In genomic region chr14:71324767-71325272, GRCh38 we compare ENCODE assay signal across 8 cellular contexts. TPM values are rescaled to one million over a fixed set of nuclear protein-coding genes. Genes with fewer than 3 reads are reported as not detected.
DNase-seq lines count a peak whose midpoint lies in the region; ATAC-seq and TF ChIP-seq lines count a peak whose summit lies in the region.

No MANE protein-coding gene starts in this region.

- CTCF ChIA-PET in CD8-positive, alpha-beta memory T cell (lab: Charles Lee): interaction anchor here (1.0 kb wide), 1 partner anchor 9 kb away, joined by 3 read pairs; no protein-coding TSS in a partner anchor

- POLR2A ChIA-PET in CD8-positive, alpha-beta memory T cell (lab: Charles Lee): interaction anchor here (0.7 kb wide), 1 partner anchor 39 kb away, joined by 3 read pairs; no protein-coding TSS in a partner anchor

- peaks cover 0 to 4% of the 10 kb centered on the region in 2 donors for H3K27me3 Mint-ChIP-seq in CD8-positive, alpha-beta memory T cell
- no peaks in the 10 kb centered on the region for H3K27me3 Mint-ChIP-seq in activated T-helper 1 cell treated with anti-CD3 and anti-CD28 coated beads, Interleukin-12 subunit alpha, Interleukin-12 subunit beta, Interleukin-2, Interleukin-4 antibody, amounts not matched to agents 30 ng/mL and 10 ng/mL and 1 ng/mL, durations not matched to agents 14 hours and 24 hours and 36 hours (ENCODE audit: insufficient read depth)

- H3K36me3 ChIP-seq in CD8-positive, alpha-beta memory T cell (ENCODE audit: insufficient read depth, low read length): no peaks in the 10 kb centered on the region
- H3K36me3 ChIP-seq in HUES48 (ENCODE audit: control insufficient read depth, insufficient read depth, low read length) (no peaks in the 10 kb centered on the region), liver (ENCODE audit: control insufficient read depth in 4 of 4, insufficient read depth in 3 of 4, low read depth in 1 of 4, low read length in 3 of 4) (no peaks in the 10 kb centered on the region), heart left ventricle (no peaks in the 10 kb centered on the region), prostate gland (no peaks in the 10 kb centered on the region)

- TF ChIP-seq POLR2A in heart left ventricle (IDR thresholded peaks at IDR 0.05): no peak
- TF ChIP-seq POLR2A in prostate gland (IDR thresholded peaks at IDR 0.05): no peak

- no peaks in the 10 kb centered on the region for H3K9me3 ChIP-seq in CD8-positive, alpha-beta memory T cell (ENCODE audit: low read length)
- H3K9me3 ChIP-seq in HUES48 (ENCODE audit: control insufficient read depth, insufficient read depth, low read length): 0 out of 2 replicates have a peak, but pooled peaks cover 2% of the 10 kb centered on the region
- H3K9me3 ChIP-seq in liver (ENCODE audit: control insufficient read depth in 4 of 4, low read length in 3 of 4): no peaks in the 10 kb centered on the region
- no peaks in the 10 kb centered on the region for H3K9me3 ChIP-seq in heart left ventricle
- H3K9me3 ChIP-seq in prostate gland: no peaks in the 10 kb centered on the region

- peaks cover 0 to 2% (median 0%) of the 10 kb centered on the region in 5 donors for H3K9me3 Mint-ChIP-seq in CD8-positive, alpha-beta memory T cell
- no peaks in the 10 kb centered on the region for H3K9me3 Mint-ChIP-seq in activated T-helper 1 cell treated with anti-CD3 and anti-CD28 coated beads, Interleukin-12 subunit alpha, Interleukin-12 subunit beta, Interleukin-2, Interleukin-4 antibody, amounts not matched to agents 30 ng/mL and 10 ng/mL and 1 ng/mL, durations not matched to agents 14 hours and 24 hours and 36 hours

- H3K9ac ChIP-seq in HUES48 (ENCODE audit: low read depth, low read length): no peak overlapping the region
- no peak overlapping the region for H3K9ac ChIP-seq in liver (ENCODE audit: low read depth in 1 of 2, low read length in 2 of 2)

- H3K36me3 Mint-ChIP-seq in CD8-positive, alpha-beta memory T cell: peaks cover 0 to 8% (median 0%) of the 10 kb centered on the region in 3 donors
- H3K36me3 Mint-ChIP-seq in activated T-helper 1 cell treated with anti-CD3 and anti-CD28 coated beads, Interleukin-12 subunit alpha, Interleukin-12 subunit beta, Interleukin-2, Interleukin-4 antibody, amounts not matched to agents 30 ng/mL and 10 ng/mL and 1 ng/mL, durations not matched to agents 14 hours and 24 hours and 36 hours (ENCODE audit: low read depth): peaks cover 29% of the 10 kb centered on the region

- TF ChIP-seq RAD21 in liver (IDR thresholded peaks at IDR 0.05): peak in 1 of 2 donors; percentile 44

- no peak overlapping the region for H3K4me3 ChIP-seq in CD8-positive, alpha-beta memory T cell (ENCODE audit: low read length)
- H3K4me3 ChIP-seq in HUES48 (ENCODE audit: low read depth, low read length) (peak overlapping the region; percentile 46), liver (ENCODE audit: low read depth in 1 of 3, low read length in 3 of 3) (no peak overlapping the region), heart left ventricle (no peak overlapping the region), prostate gland (no peak overlapping the region)

- H3K27ac Mint-ChIP-seq in CD8-positive, alpha-beta memory T cell: peak overlapping the region in 6 of 8 donors; percentile 4 to 87 (median 40)
- H3K27ac Mint-ChIP-seq in activated T-helper 1 cell treated with anti-CD3 and anti-CD28 coated beads, Interleukin-12 subunit alpha, Interleukin-12 subunit beta, Interleukin-2, Interleukin-4 antibody, amounts not matched to agents 30 ng/mL and 10 ng/mL and 1 ng/mL, durations not matched to agents 14 hours and 24 hours and 36 hours: peak overlapping the region; percentile 76

- no peak for TF ChIP-seq CTCF in liver (IDR thresholded peaks at IDR 0.05; ENCODE audit: low read depth, low read length, missing input control)
- no peak for TF ChIP-seq CTCF in heart left ventricle (IDR thresholded peaks at IDR 0.05)
- no peak for TF ChIP-seq CTCF in prostate gland (IDR thresholded peaks at IDR 0.05)

- peaks cover 50% of the 10 kb centered on the region for H3K4me1 ChIP-seq in CD8-positive, alpha-beta memory T cell (ENCODE audit: insufficient read depth, low read length)
- H3K4me1 ChIP-seq in HUES48 (ENCODE audit: control insufficient read depth, insufficient read depth, low read length): peaks cover 42% of the 10 kb centered on the region
- peaks cover 2 to 47% (median 24%) of the 10 kb centered on the region in 4 donors for H3K4me1 ChIP-seq in liver (ENCODE audit: control insufficient read depth in 4 of 4, insufficient read depth in 4 of 4, low read length in 3 of 4)
- peaks cover 0 to 42% (median 10%) of the 10 kb centered on the region in 12 donors for H3K4me1 ChIP-seq in heart left ventricle
- H3K4me1 ChIP-seq in prostate gland (replicated peaks): no peaks in the 10 kb centered on the region

- peak overlapping the region; percentile 17 to 78 (median 58) for H3K4me3 Mint-ChIP-seq in CD8-positive, alpha-beta memory T cell
- H3K4me3 Mint-ChIP-seq in activated T-helper 1 cell treated with anti-CD3 and anti-CD28 coated beads, Interleukin-12 subunit alpha, Interleukin-12 subunit beta, Interleukin-2, Interleukin-4 antibody, amounts not matched to agents 30 ng/mL and 10 ng/mL and 1 ng/mL, durations not matched to agents 14 hours and 24 hours and 36 hours: peak overlapping the region; percentile 62

- no peak overlapping the region for H3K27ac ChIP-seq in CD8-positive, alpha-beta memory T cell (ENCODE audit: low read depth, low read length)
- H3K27ac ChIP-seq in HUES48 (ENCODE audit: low read depth, low read length) (peak overlapping the region; percentile 75), liver (ENCODE audit: low read depth in 1 of 2, low read length in 2 of 2) (peak overlapping the region; percentile 37 to 46), heart left ventricle (peak overlapping the region in 1 of 12 donors; percentile 21), prostate gland (no peak overlapping the region)

- intact Hi-C loops in activated T-helper 1 cell treated with anti-CD3 and anti-CD28 coated beads, Interleukin-12 subunit alpha, Interleukin-12 subunit beta, Interleukin-2, Interleukin-4 antibody, amounts not matched to agents 30 ng/mL and 10 ng/mL and 1 ng/mL, durations not matched to agents 14 hours and 24 hours and 36 hours (cut with micrococcal nuclease): loop anchor here (1.0 to 10.0 kb wide), 5 partner anchors 8 to 1150 kb away; no protein-coding TSS in a partner anchor
- intact Hi-C loops in heart left ventricle (cut with DNase I): loop anchor here in 7 of 10 donors (5.0 to 10.0 kb wide), 8 partner anchors 80 to 427 kb away; no protein-coding TSS in a partner anchor
- intact Hi-C loops in prostate gland (cut with DNase I): loop anchor here (5.0 to 10.0 kb wide), 4 partner anchors 32 to 362 kb away; no protein-coding TSS in a partner anchor

- no peaks in the 10 kb centered on the region for H3K27me3 ChIP-seq in CD8-positive, alpha-beta memory T cell (ENCODE audit: insufficient read depth, low read length, poor library complexity, severe bottlenecking)
- H3K27me3 ChIP-seq in HUES48 (ENCODE audit: control insufficient read depth, insufficient read depth, low read length) (no peaks in the 10 kb centered on the region), liver (ENCODE audit: control insufficient read depth in 4 of 4, insufficient read depth in 4 of 4, low read length in 3 of 4) (no peaks in the 10 kb centered on the region), heart left ventricle (no peaks in the 10 kb centered on the region), prostate gland (replicated peaks; ENCODE audit: insufficient read depth) (no peaks in the 10 kb centered on the region)

- peak; percentile 5 to 63 (median 57) for DNase-seq in CD8-positive, alpha-beta memory T cell
- peak; percentile 59 for DNase-seq in activated T-helper 1 cell treated with anti-CD3 and anti-CD28 coated beads, Interleukin-12 subunit alpha, Interleukin-12 subunit beta, Interleukin-2, Interleukin-4 antibody, amounts not matched to agents 30 ng/mL and 10 ng/mL and 1 ng/mL, durations not matched to agents 14 hours and 24 hours and 36 hours (ENCODE audit: low spot score)
- DNase-seq in heart left ventricle (no peak), NCI-H2029 (lab: John Stamatoyannopoulos, UW) (no peak), NCI-H2107 treated with DMSO at 0.1 percent for 48 hours (lab: John Stamatoyannopoulos, UW; ENCODE audit: unreplicated experiment) (no peak), prostate gland (ENCODE audit: low spot score) (no peak)

- H3K4me1 Mint-ChIP-seq in CD8-positive, alpha-beta memory T cell: peaks cover 67 to 79% (median 76%) of the 10 kb centered on the region in 3 donors
- H3K4me1 Mint-ChIP-seq in activated T-helper 1 cell treated with anti-CD3 and anti-CD28 coated beads, Interleukin-12 subunit alpha, Interleukin-12 subunit beta, Interleukin-2, Interleukin-4 antibody, amounts not matched to agents 30 ng/mL and 10 ng/mL and 1 ng/mL, durations not matched to agents 14 hours and 24 hours and 36 hours (ENCODE audit: low read depth): peaks cover 79% of the 10 kb centered on the region

- ATAC-seq in heart left ventricle: no peak

- 45% methylated on average over 6 of the region's 6 CpGs for WGBS in liver
- WGBS in heart left ventricle, 4 donors: 50 to 56% (median 51%) methylated on average over 6 of the region's 6 CpGs
- 63% methylated on average over 6 of the region's 6 CpGs for WGBS in prostate gland

TF ChIP-seq in liver, 16 proteins besides CTCF, POLR2A, EP300 and RAD21:
- TF ChIP-seq TAF1 (conservative IDR thresholded peaks at IDR 0.05): no peak
- peak; percentile 39 to 71 for TF ChIP-seq RXRA (IDR thresholded peaks at IDR 0.05)

RNA-seq across cellular contexts. Expression of gene SIPA1L1, which starts 4.5 kb away (rescaled TPM):
- total RNA-seq in CD8-positive, alpha-beta memory T cell: 10 to 100 TPM; 44.7 to 45.0 TPM
- 30.2 TPM for polyA plus RNA-seq in CD8-positive, alpha-beta memory T cell
- total RNA-seq in activated T-helper 1 cell treated with anti-CD3 and anti-CD28 coated beads, Interleukin-12 subunit alpha, Interleukin-12 subunit beta, Interleukin-2, Interleukin-4 antibody, amounts not matched to agents 30 ng/mL and 10 ng/mL and 1 ng/mL, durations not matched to agents 14 hours and 24 hours and 36 hours: 98.0 and 98.9 TPM in 2 replicates
- 10 to 100 TPM; 11.1 to 30.2 TPM for total RNA-seq in liver
- 10 to 100 TPM; 12.3 to 18.0 TPM for polyA plus RNA-seq in liver
- 10 to 100 TPM in 3 of 9 donors, 1 to 10 TPM in 6; 4.1 to 17.9 (median 7.7) TPM for total RNA-seq in heart left ventricle
- polyA plus RNA-seq in heart left ventricle: 1 to 10 TPM; 3.8 to 6.6 TPM
- 10 to 100 TPM; 11.3 to 60.9 TPM for total RNA-seq in prostate gland

Comparison
In these comparisons a context has a peak if more than half of its experiments do, and no peak if none do; other contexts are left out.
1. DNase-seq: peak in CD8-positive, alpha-beta memory T cell (5 of 5) and activated T-helper 1 cell treated with anti-CD3 and anti-CD28 coated beads, Interleukin-12 subunit alpha, Interleukin-12 subunit beta, Interleukin-2, Interleukin-4 antibody, amounts not matched to agents 30 ng/mL and 10 ng/mL and 1 ng/mL, durations not matched to agents 14 hours and 24 hours and 36 hours (single experiment); none in heart left ventricle (0 of 5), NCI-H2029 (single experiment), NCI-H2107 treated with DMSO at 0.1 percent for 48 hours (single experiment) and prostate gland (single experiment).
2. H3K27ac ChIP-seq: peak in HUES48 (single experiment) and liver (2 of 2); none in CD8-positive, alpha-beta memory T cell (single experiment) and prostate gland (0 of 2).